In the genomic region with DNA sequence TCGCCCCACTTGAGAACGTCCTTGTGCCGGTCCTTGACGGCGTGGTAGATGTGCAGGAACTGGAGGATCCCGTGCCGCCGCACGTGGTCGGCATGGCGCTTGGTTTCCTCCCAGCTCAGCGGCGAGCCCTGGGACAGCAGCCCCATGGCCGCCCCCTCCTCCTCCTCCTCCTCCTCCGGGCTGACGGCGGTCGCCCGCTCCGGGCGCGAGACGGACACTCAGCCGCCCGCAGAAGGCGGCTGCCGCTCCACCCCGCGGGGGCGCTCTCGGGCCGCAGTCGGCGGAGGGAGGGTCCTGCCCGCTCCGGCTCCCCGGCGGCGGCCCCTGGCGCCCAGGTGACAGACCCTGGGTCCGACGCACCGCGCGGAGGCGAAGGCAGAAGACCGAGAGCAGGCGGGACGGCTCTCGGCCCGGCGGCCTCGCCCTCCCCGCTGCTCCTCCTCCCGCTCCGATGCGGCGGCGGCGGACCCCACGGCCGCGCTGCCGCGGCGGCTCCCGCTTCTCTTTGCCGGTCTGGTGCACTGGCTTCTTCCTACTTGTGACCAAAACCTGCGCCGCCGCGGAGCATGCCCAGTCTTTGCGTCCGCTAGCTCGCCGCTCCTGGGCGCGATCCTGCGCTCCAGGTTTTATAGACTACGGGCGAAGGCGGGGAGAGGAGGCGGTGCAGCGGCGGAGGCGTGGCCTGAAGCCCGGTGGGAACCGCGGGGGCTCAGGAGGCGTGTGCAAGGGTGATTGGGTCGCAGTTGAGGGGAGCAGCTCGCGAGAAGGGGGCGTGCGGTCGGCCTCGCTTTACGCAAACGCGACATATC, we compare ENCODE assay signal across 8 cellular contexts. TPM values are rescaled to one million over a fixed set of nuclear protein-coding genes. Genes with fewer than 3 reads are reported as not detected.
DNase-seq lines count a peak whose midpoint lies in the region; ATAC-seq, FAIRE-seq and TF ChIP-seq lines count a peak whose summit lies in the region.

Gene GCLC (minus strand): TSS at position 602 of the 809 bp plus-strand sequence. CDS start 456 bp downstream, at position 146.

- DNase-seq in H7 (peak; percentile 95), M059J (ENCODE audit: low read depth) (peak; percentile 96), SIG-M5 (lab: John Stamatoyannopoulos, UW) (peak; percentile 65), activated gamma-delta T cell treated with Interleukin-2 at 50 U/mL for 16 hours (peak; percentile 89), foreskin keratinocyte (peak; percentile 77 to 90)

- H3K9me3 ChIP-seq in neuron (ENCODE audit: low read length) (no peaks in the 10 kb centered on the region), subcutaneous abdominal adipose tissue (ENCODE audit: control insufficient read depth in 5 of 5, low read length in 5 of 5) (no peaks in the 10 kb centered on the region)

- peak within 1 kb of the TSS; percentile 94 for H2AFZ ChIP-seq in neuron (ENCODE audit: low read depth, low read length)

- H3K4me1 ChIP-seq in foreskin keratinocyte (peaks cover 21% of the 10 kb centered on the region), neuron (ENCODE audit: insufficient read depth, low read length) (peaks cover 20% of the 10 kb centered on the region), subcutaneous abdominal adipose tissue (ENCODE audit: control insufficient read depth in 5 of 5, insufficient read depth in 5 of 5, low read length in 5 of 5) (peaks cover 2 to 73% (median 53%) of the 10 kb centered on the region in 5 donors)

- no peaks in the 10 kb centered on the region for H3K36me3 ChIP-seq in H7 (replicated peaks; ENCODE audit: control insufficient read depth, insufficient read depth, low read length)
- H3K36me3 ChIP-seq in neuron (ENCODE audit: insufficient read depth, low read length) = peaks cover 3% of the 10 kb centered on the region
- peaks cover 0 to 3% (median 0%) of the 10 kb centered on the region in 5 donors for H3K36me3 ChIP-seq in subcutaneous abdominal adipose tissue (ENCODE audit: control insufficient read depth in 5 of 5, insufficient read depth in 5 of 5, low read length in 5 of 5)

- H3K9ac ChIP-seq in subcutaneous abdominal adipose tissue (ENCODE audit: low read length in 5 of 5) = peak within 1 kb of the TSS; percentile 2 to 96 (median 90)

- H3K27me3 ChIP-seq in H7 (ENCODE audit: control insufficient read depth, insufficient read depth, low read length) (peaks cover 6% of the 10 kb centered on the region), foreskin keratinocyte (no peaks in the 10 kb centered on the region), neuron (ENCODE audit: insufficient read depth, low read length) (peaks cover 4% of the 10 kb centered on the region), subcutaneous abdominal adipose tissue (ENCODE audit: control insufficient read depth in 5 of 5, insufficient read depth in 4 of 5, low read length in 5 of 5) (no peaks in the 10 kb centered on the region)

- peak within 1 kb of the TSS; percentile 88 for H3K27ac ChIP-seq in foreskin keratinocyte
- H3K27ac ChIP-seq in subcutaneous abdominal adipose tissue (ENCODE audit: low read depth, low read length) = peak within 1 kb of the TSS; percentile 94

- TF ChIP-seq CTCF in foreskin keratinocyte (conservative IDR thresholded peaks at IDR 0.05) = peak; percentile 89

- H3K4me3 ChIP-seq in H7 (ENCODE audit: insufficient read depth, low read depth, low read length) = peak within 1 kb of the TSS; percentile 90
- H3K4me3 ChIP-seq in neuron (ENCODE audit: low read length) = peak within 1 kb of the TSS; percentile 69
- H3K4me3 ChIP-seq in subcutaneous abdominal adipose tissue (ENCODE audit: low read depth in 1 of 5, low read length in 5 of 5) = peak within 1 kb of the TSS; percentile 83 to 94 (median 92)

- ATAC-seq in foreskin keratinocyte = peak; percentile 65

- FAIRE-seq in G401.6 (lab: Jason Lieb, UNC) = peak; percentile 80

RNA-seq across cellular contexts. Expression of gene GCLC, which starts in this region (rescaled TPM):
- 37.4 and 39.8 TPM in 2 replicates for total RNA-seq in H7 (2014; rRNA removed; shearing (Covaris generic))
- 12.8 and 17.6 TPM in 2 replicates for total RNA-seq in M059J (2014; rRNA removed; shearing (Covaris generic))
- total RNA-seq in foreskin keratinocyte = 40.2 and 43.1 TPM in 2 replicates
- polyA plus RNA-seq in foreskin keratinocyte = 9.9 and 15.5 TPM in 2 replicates

Comparison
In these comparisons a context has a peak if more than half of its experiments do, and no peak if none do; other contexts are left out.
1. Peak in every context shown above with its lines: DNase-seq, ATAC-seq, H3K4me3 ChIP-seq and H3K27ac ChIP-seq.